In the genomic region with DNA sequence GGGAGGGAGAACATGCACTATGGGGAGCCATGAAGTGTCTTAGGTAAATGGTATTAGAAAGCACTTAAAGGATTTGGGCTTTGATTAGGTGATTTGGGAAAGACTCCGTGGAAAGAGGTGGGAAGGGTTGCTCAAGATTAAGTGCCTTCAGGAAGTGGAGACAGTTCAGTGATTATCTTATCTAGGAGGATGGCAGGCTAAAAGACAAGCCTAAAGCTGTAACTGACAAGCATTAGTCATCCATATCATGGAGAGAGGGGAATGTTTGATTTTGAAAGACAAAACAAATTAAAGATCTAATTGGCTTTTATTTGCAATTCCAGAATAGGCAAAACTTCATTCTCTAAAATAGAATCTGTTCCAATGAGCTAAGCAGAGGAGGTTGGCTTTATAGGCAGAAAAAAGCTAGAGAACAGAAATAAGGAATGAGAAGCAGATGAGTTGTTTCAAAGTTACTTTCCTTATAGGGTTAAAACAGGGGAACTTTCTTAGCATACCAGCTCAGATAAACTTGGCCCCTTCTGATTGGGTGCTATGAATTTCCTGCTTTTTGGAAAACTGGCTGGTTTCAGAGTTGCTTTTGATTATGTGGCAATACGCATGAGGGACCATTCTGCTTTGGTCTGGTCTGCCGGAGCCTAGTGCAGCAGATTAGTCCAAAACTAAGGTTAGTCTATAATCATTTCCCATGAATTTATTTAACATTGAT, we compare ENCODE assay signal across 2 cellular contexts.
TF ChIP-seq lines count a peak whose summit lies in the region.

No MANE protein-coding gene starts in this region.

TF ChIP-seq in GM12878, 131 proteins besides CTCF, POLR2A, EP300 and RAD21:
- no peak for TF ChIP-seq NR2C1 (IDR thresholded peaks at IDR 0.05)
- no peak for TF ChIP-seq TCF7 (IDR thresholded peaks at IDR 0.05; ENCODE audit: borderline replicate concordance)
- TF ChIP-seq, protein P1, sequence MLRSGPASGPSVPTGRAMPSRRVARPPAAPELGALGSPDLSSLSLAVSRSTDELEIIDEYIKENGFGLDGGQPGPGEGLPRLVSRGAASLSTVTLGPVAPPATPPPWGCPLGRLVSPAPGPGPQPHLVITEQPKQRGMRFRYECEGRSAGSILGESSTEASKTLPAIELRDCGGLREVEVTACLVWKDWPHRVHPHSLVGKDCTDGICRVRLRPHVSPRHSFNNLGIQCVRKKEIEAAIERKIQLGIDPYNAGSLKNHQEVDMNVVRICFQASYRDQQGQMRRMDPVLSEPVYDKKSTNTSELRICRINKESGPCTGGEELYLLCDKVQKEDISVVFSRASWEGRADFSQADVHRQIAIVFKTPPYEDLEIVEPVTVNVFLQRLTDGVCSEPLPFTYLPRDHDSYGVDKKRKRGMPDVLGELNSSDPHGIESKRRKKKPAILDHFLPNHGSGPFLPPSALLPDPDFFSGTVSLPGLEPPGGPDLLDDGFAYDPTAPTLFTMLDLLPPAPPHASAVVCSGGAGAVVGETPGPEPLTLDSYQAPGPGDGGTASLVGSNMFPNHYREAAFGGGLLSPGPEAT (IDR thresholded peaks at IDR 0.05; ENCODE audit: low read depth): no peak
TF ChIP-seq in GM12878: peak in this region for 0.

TF ChIP-seq in GM12891, 5 proteins besides CTCF, POLR2A, EP300 and RAD21:
- TF ChIP-seq TAF1 (IDR thresholded peaks at IDR 0.05; ENCODE audit: low read depth, low read length) (no peak), POU2F2 (IDR thresholded peaks at IDR 0.05; ENCODE audit: low read depth, low read length) (no peak), SPI1 (IDR thresholded peaks at IDR 0.05; ENCODE audit: low read depth, low read length) (no peak), PAX5 (IDR thresholded peaks at IDR 0.05; ENCODE audit: insufficient read depth, low read length, severe bottlenecking) (no peak), POLR2AphosphoS5 (IDR thresholded peaks at IDR 0.05; ENCODE audit: low read depth, low read length) (no peak)
